In genomic region chr10:14602807-14603538, GRCh38 we compare ENCODE assay signal across 8 cellular contexts.
DNase-seq lines count a peak whose midpoint lies in the region; ATAC-seq and TF ChIP-seq lines count a peak whose summit lies in the region.

No MANE protein-coding gene starts in this region.

- WGBS in heart right ventricle, 2 donors: 47 to 49% methylated on average over 9 of the region's 9 CpGs

- H3K4me3 Mint-ChIP-seq in brain (peak overlapping the region; percentile 96 to 99 (median 98)), memory B cell (peak overlapping the region; percentile 97)

- intact Hi-C loops in heart right ventricle (cut with DNase I): loop anchor here in 2 of 10 donors (10.0 kb wide), 2 partner anchors 152 to 222 kb away; no protein-coding TSS in a partner anchor
- intact Hi-C loops in Right ventricle myocardium inferior (cut with DNase I): loop anchor here (5.0 to 10.0 kb wide), 3 partner anchors 234 to 562 kb away; partner anchors contain the start of genes CDNF, HSPA14, MSANTD7 and NMT2
- intact Hi-C loops in vagina (cut with DNase I): loop anchor here (10.0 kb wide), 1 partner anchor 232 kb away; the partner anchor contains the start of genes CDNF, HSPA14 and MSANTD7

- peak overlapping the region; percentile 76 to 95 (median 92) for H3K27ac Mint-ChIP-seq in brain
- H3K27ac Mint-ChIP-seq in memory B cell: peak overlapping the region; percentile 96

- no peaks in the 10 kb centered on the region for H3K27me3 ChIP-seq in heart right ventricle
- H3K27me3 ChIP-seq in vagina: no peaks in the 10 kb centered on the region

- H3K27me3 Mint-ChIP-seq in brain (peaks cover 12% of the 10 kb centered on the region), memory B cell (no peaks in the 10 kb centered on the region)

- H3K9me3 Mint-ChIP-seq in brain (peaks cover 0 to 4% (median 0%) of the 10 kb centered on the region in 5 experiments), memory B cell (no peaks in the 10 kb centered on the region)

- TF ChIP-seq CTCF in heart right ventricle (IDR thresholded peaks at IDR 0.05) (no peak), brain (conservative IDR thresholded peaks at IDR 0.05) (no peak), vagina (IDR thresholded peaks at IDR 0.05) (no peak)

- DNase-seq in heart right ventricle (no peak), Right ventricle myocardium inferior (ENCODE audit: missing footprints) (no peak), memory B cell (ENCODE audit: low spot score in 2 of 2) (no peak), vagina (ENCODE audit: extremely low spot score in 2 of 2) (no peak), AML-193 (lab: John Stamatoyannopoulos, UW) (no peak), NCI-H1048 (lab: John Stamatoyannopoulos, UW) (no peak)

- peak overlapping the region in 6 of 10 donors; percentile 19 to 83 (median 51) for H3K27ac ChIP-seq in heart right ventricle
- H3K27ac ChIP-seq in vagina: peak overlapping the region; percentile 49

- H3K36me3 ChIP-seq in heart right ventricle: peaks cover 0 to 29% (median 0%) of the 10 kb centered on the region in 9 donors
- no peaks in the 10 kb centered on the region for H3K36me3 ChIP-seq in vagina

- H3K4me3 ChIP-seq in heart right ventricle (peak overlapping the region; percentile 34 to 76 (median 58)), vagina (peak overlapping the region; percentile 61 to 84)

- H3K9me3 ChIP-seq in heart right ventricle (no peaks in the 10 kb centered on the region), vagina (no peaks in the 10 kb centered on the region)

- H3K4me1 ChIP-seq in heart right ventricle (peaks cover 4 to 42% (median 20%) of the 10 kb centered on the region in 9 donors), vagina (peaks cover 26% of the 10 kb centered on the region)

- H3K4me1 Mint-ChIP-seq in brain: peaks cover 55% of the 10 kb centered on the region
- H3K4me1 Mint-ChIP-seq in memory B cell: peaks cover 56% of the 10 kb centered on the region

- peaks cover 34% of the 10 kb centered on the region for H3K36me3 Mint-ChIP-seq in brain
- peaks cover 32% of the 10 kb centered on the region for H3K36me3 Mint-ChIP-seq in memory B cell

- ATAC-seq in heart right ventricle (no peak), Right ventricle myocardium inferior (no peak), memory B cell (ENCODE audit: low read depth) (no peak), HG02840 (IDR thresholded peaks at IDR 0.05; ENCODE audit: low FRiP score, unreplicated experiment) (no peak)

- no peak for TF ChIP-seq POLR2A in vagina (IDR thresholded peaks at IDR 0.05)
